In genomic region chr4:2934813-2935761, GRCh38 we compare ENCODE assay signal across 8 cellular contexts. TPM values are rescaled to one million over a fixed set of nuclear protein-coding genes. Genes with fewer than 3 reads are reported as not detected.
DNase-seq lines count a peak whose midpoint lies in the region; ATAC-seq and TF ChIP-seq lines count a peak whose summit lies in the region.

No MANE protein-coding gene starts in this region.

- no peaks in the 10 kb centered on the region for H3K36me3 ChIP-seq in testis (ENCODE audit: low read depth, missing control alignments)

- no peaks in the 10 kb centered on the region for H3K27me3 ChIP-seq in testis

- no peaks in the 10 kb centered on the region for H3K9me3 Mint-ChIP-seq in activated naive CD8-positive, alpha-beta T cell (ENCODE audit: low read depth)
- no peaks in the 10 kb centered on the region for H3K9me3 Mint-ChIP-seq in osteocyte (ENCODE audit: unreplicated experiment)

- 1 to 2% methylated on average over 18 to 40 of the region's 70 CpGs for WGBS in testis, 2 donors

- peak; percentile 72 for TF ChIP-seq POLR2A in testis (IDR thresholded peaks at IDR 0.05)

- peak; percentile 80 for ATAC-seq in Right ventricle myocardium inferior

- no peaks in the 10 kb centered on the region for H3K27me3 Mint-ChIP-seq in activated naive CD8-positive, alpha-beta T cell
- no peaks in the 10 kb centered on the region for H3K27me3 Mint-ChIP-seq in osteocyte (ENCODE audit: unreplicated experiment)

- in situ Hi-C loops in G401 (cut with HindIII; ENCODE audit: low sequenced_read_pairs) = loop anchor here (5.0 kb wide), 1 partner anchor 93 kb away; the partner anchor contains the start of gene ADD1

- peaks cover 39% of the 10 kb centered on the region for H3K4me1 Mint-ChIP-seq in activated naive CD8-positive, alpha-beta T cell (ENCODE audit: low read depth)
- H3K4me1 Mint-ChIP-seq in osteocyte (ENCODE audit: unreplicated experiment) = peaks cover 26% of the 10 kb centered on the region

- H3K27ac Mint-ChIP-seq in activated naive CD8-positive, alpha-beta T cell = peak overlapping the region; percentile 90
- peak overlapping the region; percentile 63 for H3K27ac Mint-ChIP-seq in osteocyte (ENCODE audit: unreplicated experiment)

- intact Hi-C loops in Right ventricle myocardium inferior (cut with DNase I) = loop anchor here (5.0 kb wide), 3 partner anchors 43 to 173 kb away; partner anchors contain the start of gene ADD1
- intact Hi-C loops in testis (cut with DNase I; ENCODE audit: low total_unique reads) = loop anchor here (10.0 kb wide), 1 partner anchor 170 kb away; no protein-coding TSS in a partner anchor

- H3K4me3 ChIP-seq in HFF-Myc (replicated peaks; ENCODE audit: low read depth, low read length) = peak overlapping the region; percentile 73
- H3K4me3 ChIP-seq in testis = peak overlapping the region; percentile 90 to 97

- H3K4me3 Mint-ChIP-seq in activated naive CD8-positive, alpha-beta T cell = peak overlapping the region; percentile 91
- peak overlapping the region; percentile 77 for H3K4me3 Mint-ChIP-seq in osteocyte (ENCODE audit: unreplicated experiment)

- TF ChIP-seq CTCF in HFF-Myc (IDR thresholded peaks at IDR 0.05; ENCODE audit: low read depth, low read length, missing control alignments) (no peak), osteocyte (IDR thresholded peaks at IDR 0.05) (no peak), testis (IDR thresholded peaks at IDR 0.05) (peak in 1 of 3 experiments; percentile 36)

- H3K27ac ChIP-seq in testis = peak overlapping the region; percentile 40 to 81

- H3K9me3 ChIP-seq in testis = no peaks in the 10 kb centered on the region

- peaks cover 4% of the 10 kb centered on the region for H3K36me3 Mint-ChIP-seq in activated naive CD8-positive, alpha-beta T cell
- H3K36me3 Mint-ChIP-seq in osteocyte (ENCODE audit: unreplicated experiment) = peaks cover 11% of the 10 kb centered on the region

- peak; percentile 86 for DNase-seq in G401 (ENCODE audit: low spot score)
- peak; percentile 69 for DNase-seq in HFF-Myc (ENCODE audit: extremely low read depth, low read depth)
- DNase-seq in NCI-H1105 (lab: John Stamatoyannopoulos, UW) = peak; percentile 66
- peak; percentile 75 for DNase-seq in SKM-1 (lab: John Stamatoyannopoulos, UW; ENCODE audit: unreplicated experiment)
- DNase-seq in Right ventricle myocardium inferior (ENCODE audit: missing footprints) = peak; percentile 96
- peak; percentile 98 for DNase-seq in osteocyte (ENCODE audit: extremely low spot score, unreplicated experiment)
- peak; percentile 97 for DNase-seq in testis

- peaks cover 13% of the 10 kb centered on the region for H3K4me1 ChIP-seq in testis

RNA-seq across cellular contexts. Expression of gene NOP14, which starts 28.1 kb away (rescaled TPM):
- 25.8 and 55.4 TPM in 2 replicates for total RNA-seq in G401 (2014; rRNA removed; shearing (Covaris generic))
- 18.3 TPM for total RNA-seq in Right ventricle myocardium inferior
- 29.3 and 29.6 TPM in 2 replicates for total RNA-seq in osteocyte
- total RNA-seq in testis = 10 to 100 TPM; 17.4 to 25.4 TPM
- polyA plus RNA-seq in testis (ENCODE audit: insufficient read depth, low read depth, low replicate concordance) = 15.0 TPM

RNA-seq across cellular contexts. Expression of gene GRK4, which starts 28.3 kb away (rescaled TPM):
- 2.0 and 4.2 TPM in 2 replicates for total RNA-seq in G401 (2014; rRNA removed; shearing (Covaris generic))
- total RNA-seq in Right ventricle myocardium inferior (7.7 TPM), osteocyte (10.5 and 11.7 TPM in 2 replicates), testis (10 to 100 TPM; 33.8 to 73.0 TPM)
- 106 TPM for polyA plus RNA-seq in testis (ENCODE audit: insufficient read depth, low read depth, low replicate concordance)

Comparison
In these comparisons a context has a peak if more than half of its experiments do, and no peak if none do; other contexts are left out.
1. Peak in every context shown above with its lines: DNase-seq, ATAC-seq, H3K4me3 ChIP-seq and H3K27ac ChIP-seq.